Comparison of ENCODE assay signal across 8 cellular contexts in genomic region chr17:40647549-40648325, GRCh38. TPM values are rescaled to one million over a fixed set of nuclear protein-coding genes. Genes with fewer than 3 reads are reported as not detected.
DNase-seq lines count a peak whose midpoint lies in the region; ATAC-seq and TF ChIP-seq lines count a peak whose summit lies in the region.

Gene SMARCE1 (minus strand): TSS chr17:40647818. CDS start chr17:40645802, 2,016 bp downstream.

- no peaks in the 10 kb centered on the region for H3K9me3 ChIP-seq in neural cell (ENCODE audit: low read length)

- H3K4me2 ChIP-seq in KMS-11, result peak within 1 kb of the TSS; percentile 77
- peak within 1 kb of the TSS; percentile 98 for H3K4me2 ChIP-seq in neural cell (ENCODE audit: low read length)

- TF ChIP-seq CTCF in KMS-11 (conservative IDR thresholded peaks at IDR 0.05; ENCODE audit: low read depth, low read length) (no peak), fibroblast of villous mesenchyme (IDR thresholded peaks at IDR 0.05; ENCODE audit: insufficient read depth, low read depth, low read length) (no peak), neural cell (IDR thresholded peaks at IDR 0.05; ENCODE audit: poor library complexity, severe bottlenecking) (no peak)

- H3K4me3 Mint-ChIP-seq in stimulated activated naive CD8-positive, alpha-beta T cell treated with anti-CD3 and anti-CD28 coated beads, Interleukin-15, Interleukin-2, amounts not matched to agents 100 ng/mL and 50 ng/mL, for 24 hours, result peak within 1 kb of the TSS; percentile 92

- H3K4me3 ChIP-seq in KMS-11 (IDR thresholded peaks at IDR 0.05; ENCODE audit: insufficient read depth, low read depth, low read length), result no peak within 1 kb of the TSS
- peak within 1 kb of the TSS; percentile 96 for H3K4me3 ChIP-seq in fibroblast of villous mesenchyme (ENCODE audit: low read depth, low read length)
- H3K4me3 ChIP-seq in neural cell (ENCODE audit: low read length), result peak within 1 kb of the TSS; percentile 89

- H3K36me3 Mint-ChIP-seq in stimulated activated naive CD8-positive, alpha-beta T cell treated with anti-CD3 and anti-CD28 coated beads, Interleukin-15, Interleukin-2, amounts not matched to agents 100 ng/mL and 50 ng/mL, for 24 hours (ENCODE audit: low read depth), result peaks cover 33% of the 10 kb centered on the region

- H4K20me1 ChIP-seq in KMS-11 (ENCODE audit: insufficient read depth) (no peaks in the 10 kb centered on the region), neural cell (ENCODE audit: insufficient read depth) (no peaks in the 10 kb centered on the region)

- TF ChIP-seq RAD21 in neural cell (conservative IDR thresholded peaks at IDR 0.05), result no peak

- peaks cover 5% of the 10 kb centered on the region for H3F3A ChIP-seq in neural cell (ENCODE audit: insufficient read depth, low read length, poor library complexity, severe bottlenecking)

- H3K36me3 ChIP-seq in KMS-11 (ENCODE audit: insufficient read depth) (peaks cover under 1% of the 10 kb centered on the region; the same call in 1 of the 2 replicates), neural cell (ENCODE audit: insufficient read depth, low read length) (peaks cover 7% of the 10 kb centered on the region)

- H3K27ac ChIP-seq in KMS-11 (peak within 1 kb of the TSS; percentile 99), neural cell (ENCODE audit: low read length) (peak within 1 kb of the TSS; percentile 98)

- H3K79me2 ChIP-seq in KMS-11 (ENCODE audit: insufficient read depth, low read depth) (peaks cover 37% of the 10 kb centered on the region), neural cell (replicated peaks; ENCODE audit: insufficient read depth, low read length) (peaks cover 55% of the 10 kb centered on the region)

- H3K4me1 Mint-ChIP-seq in stimulated activated naive CD8-positive, alpha-beta T cell treated with anti-CD3 and anti-CD28 coated beads, Interleukin-15, Interleukin-2, amounts not matched to agents 100 ng/mL and 50 ng/mL, for 24 hours (ENCODE audit: low read depth), result peaks cover 42% of the 10 kb centered on the region

- peaks cover 33% of the 10 kb centered on the region for H3K4me1 ChIP-seq in KMS-11 (ENCODE audit: low read depth, poor library complexity, severe bottlenecking)

- ATAC-seq in GM21529 (IDR thresholded peaks at IDR 0.05; ENCODE audit: unreplicated experiment), result peak; percentile 51

- H2AFZ ChIP-seq in KMS-11 (ENCODE audit: low read depth), result peak within 1 kb of the TSS; percentile 99
- H2AFZ ChIP-seq in neural cell (ENCODE audit: low read depth, low read length), result peak within 1 kb of the TSS; percentile 100

- in situ Hi-C loops in Caki2 (cut with HindIII; ENCODE audit: low pct_unique_long_range_greater_than_20kb, low sequenced_read_pairs), result no loop called here

- no peaks in the 10 kb centered on the region for H3K9me3 Mint-ChIP-seq in stimulated activated naive CD8-positive, alpha-beta T cell treated with anti-CD3 and anti-CD28 coated beads, Interleukin-15, Interleukin-2, amounts not matched to agents 100 ng/mL and 50 ng/mL, for 24 hours

- H3K9me2 ChIP-seq in neural cell (ENCODE audit: insufficient read depth, low read length), result no peaks in the 10 kb centered on the region

- H3K27me3 Mint-ChIP-seq in stimulated activated naive CD8-positive, alpha-beta T cell treated with anti-CD3 and anti-CD28 coated beads, Interleukin-15, Interleukin-2, amounts not matched to agents 100 ng/mL and 50 ng/mL, for 24 hours, result no peaks in the 10 kb centered on the region

- peak; percentile 82 for DNase-seq in Caki2 (ENCODE audit: low read depth)
- peak; percentile 56 for DNase-seq in SHP77 treated with DMSO at 0.1 percent for 48 hours (lab: John Stamatoyannopoulos, UW)
- peak; percentile 64 for DNase-seq in activated gamma-delta T cell (lab: John Stamatoyannopoulos, UW)
- DNase-seq in fibroblast of villous mesenchyme (ENCODE audit: low read depth), result peak; percentile 83

- peak within 1 kb of the TSS; percentile 100 for H3K9ac ChIP-seq in KMS-11
- H3K9ac ChIP-seq in neural cell (ENCODE audit: low read length), result peak within 1 kb of the TSS; percentile 99

- peak; percentile 98 for TF ChIP-seq EP300 in neural cell (conservative IDR thresholded peaks at IDR 0.05; ENCODE audit: poor library complexity, severe bottlenecking)

- H3K27ac Mint-ChIP-seq in stimulated activated naive CD8-positive, alpha-beta T cell treated with anti-CD3 and anti-CD28 coated beads, Interleukin-15, Interleukin-2, amounts not matched to agents 100 ng/mL and 50 ng/mL, for 24 hours, result peak within 1 kb of the TSS; percentile 98

- H3K27me3 ChIP-seq in KMS-11 (ENCODE audit: insufficient read depth, low read depth) (no peaks in the 10 kb centered on the region), neural cell (ENCODE audit: insufficient read depth, low read depth, low read length) (no peaks in the 10 kb centered on the region)

TF ChIP-seq in neural cell, 6 proteins besides CTCF, POLR2A, EP300 and RAD21:
- peak; percentile 31 for TF ChIP-seq MXI1 (conservative IDR thresholded peaks at IDR 0.05; ENCODE audit: poor library complexity, severe bottlenecking)
- TF ChIP-seq TAF1 (IDR thresholded peaks at IDR 0.05; ENCODE audit: low read depth), result peak; percentile 85
- peak; percentile 88 for TF ChIP-seq POLR2AphosphoS5 (IDR thresholded peaks at IDR 0.05)
- no peak for TF ChIP-seq EZH2 (IDR thresholded peaks at IDR 0.05; ENCODE audit: borderline replicate concordance, insufficient read depth, low read length, poor library complexity, severe bottlenecking)
- TF ChIP-seq SMC3 (conservative IDR thresholded peaks at IDR 0.05; ENCODE audit: poor library complexity), result no peak
- TF ChIP-seq REST (IDR thresholded peaks at IDR 0.05; ENCODE audit: borderline replicate concordance), result peak; percentile 72

RNA-seq across cellular contexts. Expression of gene SMARCE1, which starts in this region (rescaled TPM):
- total RNA-seq in Caki2 (2014; rRNA removed; shearing (Covaris generic); ENCODE audit: low replicate concordance), result 45.1 and 56.3 TPM in 2 replicates
- total RNA-seq in fibroblast of villous mesenchyme, result 81.2 and 108 TPM in 2 replicates
- 245 and 248 TPM in 2 replicates for polyA plus RNA-seq in neural cell
- 241 and 295 TPM in 2 replicates for polyA minus RNA-seq in neural cell
